ENCODE assay signal across 1 cellular context in the genomic region with DNA sequence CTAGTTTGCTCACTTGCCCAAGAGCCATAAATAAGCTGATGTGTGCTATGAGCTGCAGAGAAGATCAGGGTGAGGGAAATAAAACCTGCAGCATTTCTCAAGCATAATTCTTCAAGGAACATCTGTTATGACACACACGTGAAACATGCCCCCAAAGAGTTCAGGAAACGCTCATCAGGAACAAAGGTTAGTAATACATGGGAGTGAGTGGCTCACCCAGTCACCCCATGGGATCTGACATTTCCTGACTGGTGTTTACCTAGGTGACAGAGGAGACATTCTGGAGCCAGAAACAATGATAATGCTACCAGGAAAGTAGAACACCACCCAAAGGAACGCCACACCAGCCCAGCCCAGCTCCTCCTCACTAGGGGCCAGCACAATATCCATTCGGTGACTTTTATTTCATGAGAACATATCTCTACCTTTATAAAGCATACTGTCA.
TF ChIP-seq lines count a peak whose summit lies in the region.

No MANE protein-coding gene starts in this region.

TF ChIP-seq in HepG2, 621 proteins besides CTCF, POLR2A, EP300 and RAD21 (continued from another document and continues in another):
- 0 out of 2 replicates have a peak, but pooled peaks have one; percentile 41 for TF ChIP-seq KDM6A (CRISPR knock-in tag; IDR thresholded peaks at IDR 0.05; ENCODE audit: low read depth)
- TF ChIP-seq ZNF564 (CRISPR knock-in tag; IDR thresholded peaks at IDR 0.05), result no peak
- no peak for TF ChIP-seq SALL2 (CRISPR knock-in tag; IDR thresholded peaks at IDR 0.05)
- no peak for TF ChIP-seq HOXA7 (CRISPR knock-in tag; IDR thresholded peaks at IDR 0.05)
- TF ChIP-seq SP4 (CRISPR knock-in tag; IDR thresholded peaks at IDR 0.05), result no peak
- peak; percentile 82; the same call in 1 of the 2 replicates for TF ChIP-seq AHDC1 (CRISPR knock-in tag; IDR thresholded peaks at IDR 0.05; ENCODE audit: borderline replicate concordance)
- TF ChIP-seq DMAP1 (CRISPR knock-in tag; IDR thresholded peaks at IDR 0.05), result peak; percentile 46; the same call in 1 of the 2 replicates
- TF ChIP-seq SOX5 (CRISPR knock-in tag; IDR thresholded peaks at IDR 0.05; ENCODE audit: borderline replicate concordance), result peak; percentile 85
- no peak for TF ChIP-seq MAFK (conservative IDR thresholded peaks at IDR 0.05 in 1 of 2, IDR thresholded peaks at IDR 0.05 in 1 of 2; ENCODE audit: low read length in 2 of 2)
- TF ChIP-seq RXRA (CRISPR knock-in tag; IDR thresholded peaks at IDR 0.05), result peak; percentile 79; the same call in 1 of the 2 replicates
- TF ChIP-seq RNF219 (CRISPR knock-in tag; IDR thresholded peaks at IDR 0.05), result no peak
- TF ChIP-seq NFYC (CRISPR knock-in tag; IDR thresholded peaks at IDR 0.05), result peak; percentile 46; the same call in 1 of the 2 replicates
- TF ChIP-seq ZNF264 (CRISPR knock-in tag; IDR thresholded peaks at IDR 0.05), result 0 out of 2 replicates have a peak, but pooled peaks have one; percentile 75
- TF ChIP-seq, protein P1, sequence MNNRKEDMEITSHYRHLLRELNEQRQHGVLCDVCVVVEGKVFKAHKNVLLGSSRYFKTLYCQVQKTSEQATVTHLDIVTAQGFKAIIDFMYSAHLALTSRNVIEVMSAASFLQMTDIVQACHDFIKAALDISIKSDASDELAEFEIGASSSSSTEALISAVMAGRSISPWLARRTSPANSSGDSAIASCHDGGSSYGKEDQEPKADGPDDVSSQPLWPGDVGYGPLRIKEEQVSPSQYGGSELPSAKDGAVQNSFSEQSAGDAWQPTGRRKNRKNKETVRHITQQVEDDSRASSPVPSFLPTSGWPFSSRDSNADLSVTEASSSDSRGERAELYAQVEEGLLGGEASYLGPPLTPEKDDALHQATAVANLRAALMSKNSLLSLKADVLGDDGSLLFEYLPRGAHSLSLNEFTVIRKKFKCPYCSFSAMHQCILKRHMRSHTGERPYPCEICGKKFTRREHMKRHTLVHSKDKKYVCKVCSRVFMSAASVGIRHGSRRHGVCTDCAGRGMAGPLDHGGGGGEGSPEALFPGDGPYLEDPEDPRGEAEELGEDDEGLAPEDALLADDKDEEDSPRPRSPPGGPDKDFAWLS (CRISPR knock-in tag; IDR thresholded peaks at IDR 0.05; ENCODE audit: borderline replicate concordance), result no peak
- TF ChIP-seq, protein P2, sequence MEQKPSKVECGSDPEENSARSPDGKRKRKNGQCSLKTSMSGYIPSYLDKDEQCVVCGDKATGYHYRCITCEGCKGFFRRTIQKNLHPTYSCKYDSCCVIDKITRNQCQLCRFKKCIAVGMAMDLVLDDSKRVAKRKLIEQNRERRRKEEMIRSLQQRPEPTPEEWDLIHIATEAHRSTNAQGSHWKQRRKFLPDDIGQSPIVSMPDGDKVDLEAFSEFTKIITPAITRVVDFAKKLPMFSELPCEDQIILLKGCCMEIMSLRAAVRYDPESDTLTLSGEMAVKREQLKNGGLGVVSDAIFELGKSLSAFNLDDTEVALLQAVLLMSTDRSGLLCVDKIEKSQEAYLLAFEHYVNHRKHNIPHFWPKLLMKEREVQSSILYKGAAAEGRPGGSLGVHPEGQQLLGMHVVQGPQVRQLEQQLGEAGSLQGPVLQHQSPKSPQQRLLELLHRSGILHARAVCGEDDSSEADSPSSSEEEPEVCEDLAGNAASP (CRISPR knock-in tag; IDR thresholded peaks at IDR 0.05; ENCODE audit: borderline replicate concordance), result peak; percentile 53; the same call in 1 of the 2 replicates
- no peak for TF ChIP-seq ZNF607 (CRISPR knock-in tag; IDR thresholded peaks at IDR 0.05; ENCODE audit: borderline replicate concordance)
- TF ChIP-seq ATM (IDR thresholded peaks at IDR 0.05; ENCODE audit: borderline replicate concordance), result no peak
- TF ChIP-seq MEF2D (CRISPR knock-in tag; IDR thresholded peaks at IDR 0.05), result no peak
- no peak for TF ChIP-seq U2AF2 (IDR thresholded peaks at IDR 0.05; ENCODE audit: low read depth, low read length)
- 0 out of 2 replicates have a peak, but pooled peaks have one; percentile 46 for TF ChIP-seq FOXK2 (IDR thresholded peaks at IDR 0.05)
- TF ChIP-seq, protein P3, sequence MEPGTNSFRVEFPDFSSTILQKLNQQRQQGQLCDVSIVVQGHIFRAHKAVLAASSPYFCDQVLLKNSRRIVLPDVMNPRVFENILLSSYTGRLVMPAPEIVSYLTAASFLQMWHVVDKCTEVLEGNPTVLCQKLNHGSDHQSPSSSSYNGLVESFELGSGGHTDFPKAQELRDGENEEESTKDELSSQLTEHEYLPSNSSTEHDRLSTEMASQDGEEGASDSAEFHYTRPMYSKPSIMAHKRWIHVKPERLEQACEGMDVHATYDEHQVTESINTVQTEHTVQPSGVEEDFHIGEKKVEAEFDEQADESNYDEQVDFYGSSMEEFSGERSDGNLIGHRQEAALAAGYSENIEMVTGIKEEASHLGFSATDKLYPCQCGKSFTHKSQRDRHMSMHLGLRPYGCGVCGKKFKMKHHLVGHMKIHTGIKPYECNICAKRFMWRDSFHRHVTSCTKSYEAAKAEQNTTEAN (CRISPR knock-in tag; conservative IDR thresholded peaks at IDR 0.05), result peak; percentile 73; the same call in 1 of the 2 replicates
- 0 out of 2 replicates have a peak, but pooled peaks have one; percentile 29 for TF ChIP-seq ZFP90 (CRISPR knock-in tag; IDR thresholded peaks at IDR 0.05; ENCODE audit: borderline replicate concordance)
- TF ChIP-seq MIER2 (CRISPR knock-in tag; IDR thresholded peaks at IDR 0.05), result peak; percentile 19; the same call in 1 of the 2 replicates
- TF ChIP-seq ZNF292 (CRISPR knock-in tag; IDR thresholded peaks at IDR 0.05; ENCODE audit: borderline replicate concordance, low read depth), result peak; percentile 67; the same call in 1 of the 2 replicates
- TF ChIP-seq RCOR2 (CRISPR knock-in tag; IDR thresholded peaks at IDR 0.05), result peak; percentile 82; the same call in 1 of the 2 replicates
- no peak for TF ChIP-seq ZNF713 (CRISPR knock-in tag; IDR thresholded peaks at IDR 0.05)
- 0 out of 2 replicates have a peak, but pooled peaks have one; percentile 16 for TF ChIP-seq ZNF205 (CRISPR knock-in tag; IDR thresholded peaks at IDR 0.05)
- TF ChIP-seq, protein P4, sequence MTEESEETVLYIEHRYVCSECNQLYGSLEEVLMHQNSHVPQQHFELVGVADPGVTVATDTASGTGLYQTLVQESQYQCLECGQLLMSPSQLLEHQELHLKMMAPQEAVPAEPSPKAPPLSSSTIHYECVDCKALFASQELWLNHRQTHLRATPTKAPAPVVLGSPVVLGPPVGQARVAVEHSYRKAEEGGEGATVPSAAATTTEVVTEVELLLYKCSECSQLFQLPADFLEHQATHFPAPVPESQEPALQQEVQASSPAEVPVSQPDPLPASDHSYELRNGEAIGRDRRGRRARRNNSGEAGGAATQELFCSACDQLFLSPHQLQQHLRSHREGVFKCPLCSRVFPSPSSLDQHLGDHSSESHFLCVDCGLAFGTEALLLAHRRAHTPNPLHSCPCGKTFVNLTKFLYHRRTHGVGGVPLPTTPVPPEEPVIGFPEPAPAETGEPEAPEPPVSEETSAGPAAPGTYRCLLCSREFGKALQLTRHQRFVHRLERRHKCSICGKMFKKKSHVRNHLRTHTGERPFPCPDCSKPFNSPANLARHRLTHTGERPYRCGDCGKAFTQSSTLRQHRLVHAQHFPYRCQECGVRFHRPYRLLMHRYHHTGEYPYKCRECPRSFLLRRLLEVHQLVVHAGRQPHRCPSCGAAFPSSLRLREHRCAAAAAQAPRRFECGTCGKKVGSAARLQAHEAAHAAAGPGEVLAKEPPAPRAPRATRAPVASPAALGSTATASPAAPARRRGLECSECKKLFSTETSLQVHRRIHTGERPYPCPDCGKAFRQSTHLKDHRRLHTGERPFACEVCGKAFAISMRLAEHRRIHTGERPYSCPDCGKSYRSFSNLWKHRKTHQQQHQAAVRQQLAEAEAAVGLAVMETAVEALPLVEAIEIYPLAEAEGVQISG (CRISPR knock-in tag; IDR thresholded peaks at IDR 0.05), result peak; percentile 49
- TF ChIP-seq GTF3A (CRISPR knock-in tag; conservative IDR thresholded peaks at IDR 0.05), result no peak
- peak; percentile 93 for TF ChIP-seq ELF3 (CRISPR knock-in tag; IDR thresholded peaks at IDR 0.05)
- TF ChIP-seq, protein P5, sequence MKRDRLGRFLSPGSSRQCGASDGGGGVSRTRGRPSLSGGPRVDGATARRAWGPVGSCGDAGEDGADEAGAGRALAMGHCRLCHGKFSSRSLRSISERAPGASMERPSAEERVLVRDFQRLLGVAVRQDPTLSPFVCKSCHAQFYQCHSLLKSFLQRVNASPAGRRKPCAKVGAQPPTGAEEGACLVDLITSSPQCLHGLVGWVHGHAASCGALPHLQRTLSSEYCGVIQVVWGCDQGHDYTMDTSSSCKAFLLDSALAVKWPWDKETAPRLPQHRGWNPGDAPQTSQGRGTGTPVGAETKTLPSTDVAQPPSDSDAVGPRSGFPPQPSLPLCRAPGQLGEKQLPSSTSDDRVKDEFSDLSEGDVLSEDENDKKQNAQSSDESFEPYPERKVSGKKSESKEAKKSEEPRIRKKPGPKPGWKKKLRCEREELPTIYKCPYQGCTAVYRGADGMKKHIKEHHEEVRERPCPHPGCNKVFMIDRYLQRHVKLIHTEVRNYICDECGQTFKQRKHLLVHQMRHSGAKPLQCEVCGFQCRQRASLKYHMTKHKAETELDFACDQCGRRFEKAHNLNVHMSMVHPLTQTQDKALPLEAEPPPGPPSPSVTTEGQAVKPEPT (CRISPR knock-in tag; IDR thresholded peaks at IDR 0.05; ENCODE audit: low read depth), result no peak
- no peak for TF ChIP-seq CENPX (CRISPR knock-in tag; IDR thresholded peaks at IDR 0.05)
- peak; percentile 64; the same call in 1 of the 2 replicates for TF ChIP-seq IRF2 (CRISPR knock-in tag; IDR thresholded peaks at IDR 0.05)
- TF ChIP-seq, protein P6, sequence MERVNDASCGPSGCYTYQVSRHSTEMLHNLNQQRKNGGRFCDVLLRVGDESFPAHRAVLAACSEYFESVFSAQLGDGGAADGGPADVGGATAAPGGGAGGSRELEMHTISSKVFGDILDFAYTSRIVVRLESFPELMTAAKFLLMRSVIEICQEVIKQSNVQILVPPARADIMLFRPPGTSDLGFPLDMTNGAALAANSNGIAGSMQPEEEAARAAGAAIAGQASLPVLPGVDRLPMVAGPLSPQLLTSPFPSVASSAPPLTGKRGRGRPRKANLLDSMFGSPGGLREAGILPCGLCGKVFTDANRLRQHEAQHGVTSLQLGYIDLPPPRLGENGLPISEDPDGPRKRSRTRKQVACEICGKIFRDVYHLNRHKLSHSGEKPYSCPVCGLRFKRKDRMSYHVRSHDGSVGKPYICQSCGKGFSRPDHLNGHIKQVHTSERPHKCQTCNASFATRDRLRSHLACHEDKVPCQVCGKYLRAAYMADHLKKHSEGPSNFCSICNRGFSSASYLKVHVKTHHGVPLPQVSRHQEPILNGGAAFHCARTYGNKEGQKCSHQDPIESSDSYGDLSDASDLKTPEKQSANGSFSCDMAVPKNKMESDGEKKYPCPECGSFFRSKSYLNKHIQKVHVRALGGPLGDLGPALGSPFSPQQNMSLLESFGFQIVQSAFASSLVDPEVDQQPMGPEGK (CRISPR knock-in tag; IDR thresholded peaks at IDR 0.05), result peak; percentile 64
- TF ChIP-seq ZNF816 (CRISPR knock-in tag; IDR thresholded peaks at IDR 0.05; ENCODE audit: borderline replicate concordance), result no peak
- TF ChIP-seq SOX13 (IDR thresholded peaks at IDR 0.05), result peak; percentile 54; the same call in 1 of the 2 replicates
- TF ChIP-seq SOX13 (CRISPR knock-in tag; conservative IDR thresholded peaks at IDR 0.05 in 1 of 2, IDR thresholded peaks at IDR 0.05 in 1 of 2), result peak in 1 of 2 experiments; percentile 87; a peak in 2 of 4 replicates
- TF ChIP-seq ZMAT3 (CRISPR knock-in tag; conservative IDR thresholded peaks at IDR 0.05), result no peak
- no peak for TF ChIP-seq PLRG1 (conservative IDR thresholded peaks at IDR 0.05)
